Comparison of ENCODE assay signal across 1 cellular context in the genomic region with DNA sequence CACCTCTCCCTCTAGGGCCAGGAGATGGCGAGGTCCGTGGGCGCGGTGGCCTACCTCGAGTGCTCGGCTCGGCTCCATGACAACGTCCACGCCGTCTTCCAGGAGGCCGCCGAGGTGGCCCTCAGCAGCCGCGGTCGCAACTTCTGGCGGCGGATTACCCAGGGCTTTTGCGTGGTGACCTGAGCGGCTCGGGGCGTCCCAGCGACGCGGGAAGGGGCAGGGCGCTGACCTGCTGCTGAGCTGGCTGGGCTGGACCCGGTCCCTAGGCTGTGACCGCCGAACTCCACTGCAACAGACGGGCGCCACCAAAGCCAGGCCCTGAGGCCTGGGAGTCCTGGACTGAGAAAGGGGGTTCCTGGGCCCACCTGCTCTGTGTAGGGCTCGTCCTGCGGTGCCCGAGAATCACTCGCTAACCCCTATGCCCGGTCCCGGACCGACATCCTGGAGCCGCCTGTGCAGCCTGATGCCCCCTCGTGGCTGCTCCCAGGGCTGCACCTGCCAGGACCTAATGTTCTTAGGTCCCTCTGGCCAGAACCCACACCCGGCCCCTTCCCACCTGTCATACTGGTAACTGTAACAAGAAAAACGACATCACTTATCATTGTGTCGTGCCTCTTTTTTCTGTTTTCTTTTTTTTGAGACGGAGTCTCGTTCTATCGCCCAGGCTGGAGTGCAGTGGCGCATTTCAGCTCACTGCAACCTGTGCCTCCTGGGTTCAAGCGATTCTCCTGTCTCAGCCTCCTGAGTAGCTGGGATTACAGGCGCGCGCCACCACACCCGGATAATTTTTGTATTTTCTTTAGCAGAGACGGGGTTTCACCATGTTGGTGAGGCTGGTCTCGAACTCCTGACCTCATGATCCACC.
TF ChIP-seq lines count a peak whose summit lies in the region.

No MANE protein-coding gene starts in this region.

TF ChIP-seq in K562, 482 proteins besides CTCF, POLR2A, EP300 and RAD21:
- TF ChIP-seq CBX1 (IDR thresholded peaks at IDR 0.05; ENCODE audit: low read depth) (0 out of 2 replicates have a peak, but pooled peaks have one; percentile 37), MAZ (CRISPR knock-in tag; conservative IDR thresholded peaks at IDR 0.05 in 1 of 2, IDR thresholded peaks at IDR 0.05 in 1 of 2) (peak in 1 of 2 experiments; percentile 41; a peak in 1 of 4 replicates), ZFP36 (IDR thresholded peaks at IDR 0.05; ENCODE audit: low read depth, low read length, partially characterized antibody) (no peak), RB1 (IDR thresholded peaks at IDR 0.05; ENCODE audit: low read depth) (peak; percentile 22; the same call in 1 of the 2 replicates), ATF1 (CRISPR knock-in tag; IDR thresholded peaks at IDR 0.05) (no peak), ATF1 (tag; IDR thresholded peaks at IDR 0.05) (0 out of 2 replicates have a peak, but pooled peaks have one; percentile 13), RCOR1 (IDR thresholded peaks at IDR 0.05; ENCODE audit: borderline replicate concordance in 1 of 2, low read depth in 2 of 2, low read length in 2 of 2) (peak in 1 of 2 experiments; percentile 14; a peak in 1 of 4 replicates), MYC (IDR thresholded peaks at IDR 0.05; ENCODE audit: low read depth, low read length) (0 out of 2 replicates have a peak, but pooled peaks have one; percentile 24), MYC (CRISPR knock-in tag; IDR thresholded peaks at IDR 0.05; ENCODE audit: borderline replicate concordance, low read depth) (no peak), SAFB (IDR thresholded peaks at IDR 0.05; ENCODE audit: borderline replicate concordance, low read depth, low read length) (no peak), PHF21A (IDR thresholded peaks at IDR 0.05; ENCODE audit: borderline replicate concordance, low read depth) (no peak), STAG1 (CRISPR knock-in tag; IDR thresholded peaks at IDR 0.05; ENCODE audit: borderline replicate concordance) (no peak), MEIS2 (IDR thresholded peaks at IDR 0.05; ENCODE audit: partially characterized antibody) (peak; percentile 65), SMC3 (conservative IDR thresholded peaks at IDR 0.05; ENCODE audit: insufficient read depth, low read depth, low read length) (peak; percentile 57), CBX3 (IDR thresholded peaks at IDR 0.05; ENCODE audit: borderline replicate concordance in 1 of 2, low read length in 2 of 2) (0 out of 3 replicates have a peak, but pooled peaks of 1 of the 2 experiments have one; percentile 17), CHD4 (IDR thresholded peaks at IDR 0.05; ENCODE audit: insufficient read depth, insufficient replicate concordance, low read depth, low read length, poor library complexity, severe bottlenecking) (peak; percentile 35), XRCC5 (IDR thresholded peaks at IDR 0.05; ENCODE audit: low read depth, low read length) (peak; percentile 67; the same call in 1 of the 2 replicates)
- TF ChIP-seq, protein P1, sequence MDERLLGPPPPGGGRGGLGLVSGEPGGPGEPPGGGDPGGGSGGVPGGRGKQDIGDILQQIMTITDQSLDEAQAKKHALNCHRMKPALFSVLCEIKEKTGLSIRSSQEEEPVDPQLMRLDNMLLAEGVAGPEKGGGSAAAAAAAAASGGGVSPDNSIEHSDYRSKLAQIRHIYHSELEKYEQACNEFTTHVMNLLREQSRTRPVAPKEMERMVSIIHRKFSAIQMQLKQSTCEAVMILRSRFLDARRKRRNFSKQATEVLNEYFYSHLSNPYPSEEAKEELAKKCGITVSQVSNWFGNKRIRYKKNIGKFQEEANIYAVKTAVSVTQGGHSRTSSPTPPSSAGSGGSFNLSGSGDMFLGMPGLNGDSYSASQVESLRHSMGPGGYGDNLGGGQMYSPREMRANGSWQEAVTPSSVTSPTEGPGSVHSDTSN (CRISPR knock-in tag; IDR thresholded peaks at IDR 0.05; ENCODE audit: low read depth), result no peak
- TF ChIP-seq, protein P1 (tag; conservative IDR thresholded peaks at IDR 0.05; ENCODE audit: low read depth), result peak; percentile 40; the same call in 1 of the 2 replicates
- TF ChIP-seq, protein P2, sequence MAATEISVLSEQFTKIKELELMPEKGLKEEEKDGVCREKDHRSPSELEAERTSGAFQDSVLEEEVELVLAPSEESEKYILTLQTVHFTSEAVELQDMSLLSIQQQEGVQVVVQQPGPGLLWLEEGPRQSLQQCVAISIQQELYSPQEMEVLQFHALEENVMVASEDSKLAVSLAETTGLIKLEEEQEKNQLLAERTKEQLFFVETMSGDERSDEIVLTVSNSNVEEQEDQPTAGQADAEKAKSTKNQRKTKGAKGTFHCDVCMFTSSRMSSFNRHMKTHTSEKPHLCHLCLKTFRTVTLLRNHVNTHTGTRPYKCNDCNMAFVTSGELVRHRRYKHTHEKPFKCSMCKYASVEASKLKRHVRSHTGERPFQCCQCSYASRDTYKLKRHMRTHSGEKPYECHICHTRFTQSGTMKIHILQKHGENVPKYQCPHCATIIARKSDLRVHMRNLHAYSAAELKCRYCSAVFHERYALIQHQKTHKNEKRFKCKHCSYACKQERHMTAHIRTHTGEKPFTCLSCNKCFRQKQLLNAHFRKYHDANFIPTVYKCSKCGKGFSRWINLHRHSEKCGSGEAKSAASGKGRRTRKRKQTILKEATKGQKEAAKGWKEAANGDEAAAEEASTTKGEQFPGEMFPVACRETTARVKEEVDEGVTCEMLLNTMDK (IDR thresholded peaks at IDR 0.05; ENCODE audit: borderline replicate concordance, insufficient read depth, low read depth, low read length, poor library complexity, severe bottlenecking), result peak; percentile 44
- TF ChIP-seq, protein P3, sequence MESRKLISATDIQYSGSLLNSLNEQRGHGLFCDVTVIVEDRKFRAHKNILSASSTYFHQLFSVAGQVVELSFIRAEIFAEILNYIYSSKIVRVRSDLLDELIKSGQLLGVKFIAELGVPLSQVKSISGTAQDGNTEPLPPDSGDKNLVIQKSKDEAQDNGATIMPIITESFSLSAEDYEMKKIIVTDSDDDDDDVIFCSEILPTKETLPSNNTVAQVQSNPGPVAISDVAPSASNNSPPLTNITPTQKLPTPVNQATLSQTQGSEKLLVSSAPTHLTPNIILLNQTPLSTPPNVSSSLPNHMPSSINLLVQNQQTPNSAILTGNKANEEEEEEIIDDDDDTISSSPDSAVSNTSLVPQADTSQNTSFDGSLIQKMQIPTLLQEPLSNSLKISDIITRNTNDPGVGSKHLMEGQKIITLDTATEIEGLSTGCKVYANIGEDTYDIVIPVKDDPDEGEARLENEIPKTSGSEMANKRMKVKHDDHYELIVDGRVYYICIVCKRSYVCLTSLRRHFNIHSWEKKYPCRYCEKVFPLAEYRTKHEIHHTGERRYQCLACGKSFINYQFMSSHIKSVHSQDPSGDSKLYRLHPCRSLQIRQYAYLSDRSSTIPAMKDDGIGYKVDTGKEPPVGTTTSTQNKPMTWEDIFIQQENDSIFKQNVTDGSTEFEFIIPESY (CRISPR knock-in tag; IDR thresholded peaks at IDR 0.05), result peak; percentile 78
- TF ChIP-seq, protein P4, sequence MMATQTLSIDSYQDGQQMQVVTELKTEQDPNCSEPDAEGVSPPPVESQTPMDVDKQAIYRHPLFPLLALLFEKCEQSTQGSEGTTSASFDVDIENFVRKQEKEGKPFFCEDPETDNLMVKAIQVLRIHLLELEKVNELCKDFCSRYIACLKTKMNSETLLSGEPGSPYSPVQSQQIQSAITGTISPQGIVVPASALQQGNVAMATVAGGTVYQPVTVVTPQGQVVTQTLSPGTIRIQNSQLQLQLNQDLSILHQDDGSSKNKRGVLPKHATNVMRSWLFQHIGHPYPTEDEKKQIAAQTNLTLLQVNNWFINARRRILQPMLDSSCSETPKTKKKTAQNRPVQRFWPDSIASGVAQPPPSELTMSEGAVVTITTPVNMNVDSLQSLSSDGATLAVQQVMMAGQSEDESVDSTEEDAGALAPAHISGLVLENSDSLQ (IDR thresholded peaks at IDR 0.05), result peak; percentile 42; the same call in 1 of the 2 replicates
